ENCODE assay signal across 21 cellular contexts in genomic region chr22:48960981-48961655, GRCh38.
DNase-seq lines count a peak whose midpoint lies in the region; ATAC-seq and TF ChIP-seq lines count a peak whose summit lies in the region.
"Had no signal": no experiment of that assay in that cellular context is flagged by ENCODE, and none has a peak within 500 bp of the region (broad histone marks: within the 10 kb centered on the region; RNA-seq: fewer than 3 reads in every experiment).

No MANE protein-coding gene starts in this region.

- H3K27me3 ChIP-seq in A673 (replicated peaks; ENCODE audit: insufficient read depth, low read depth, low read length, poor library complexity) (no peaks in the 10 kb centered on the region), HUES48 (ENCODE audit: control insufficient read depth, insufficient read depth, low read length) (no peaks in the 10 kb centered on the region), prostate gland (replicated peaks; ENCODE audit: insufficient read depth) (peaks cover 7% of the 10 kb centered on the region)

- DNase-seq in A673 (ENCODE audit: low spot score) = peak; percentile 51
- peak; percentile 43 for DNase-seq in islet precursor cell
- peak; percentile 1 for DNase-seq in prostate gland (ENCODE audit: low spot score)
- DNase-seq in CD1c-positive myeloid dendritic cell (ENCODE audit: extremely low spot score) = no peak
- DNase-seq in NCI-H69 (lab: John Stamatoyannopoulos, UW) = no peak
- DNase-seq: activated T-cell treated with anti-CD3 and anti-CD28 coated beads, Interleukin-2, amount 50 U/mL, for 4 hours; DMS153; erythroblast; KG1; NCI-H146; NCI-H526; RPMI8226; stimulated activated CD4-positive, alpha-beta T cell treated with anti-CD3 and anti-CD28 coated beads, Interleukin-15, amount 100 ng/mL, for 24 hours; substantia nigra had no signal

- CTCF ChIA-PET in A673 (lab: Charles Lee) = no interaction called here

- no peak for TF ChIP-seq POLR2A in prostate gland (IDR thresholded peaks at IDR 0.05)

- no peak overlapping the region for H3K27ac ChIP-seq in A673 (ENCODE audit: low read depth, low read length, poor library complexity, severe bottlenecking)
- H3K27ac ChIP-seq in HUES48 (ENCODE audit: low read depth, low read length) = peak overlapping the region; percentile 6
- H3K27ac ChIP-seq in prostate gland = no peak overlapping the region

- H3K4me1 ChIP-seq in A673 (ENCODE audit: insufficient read depth, low read length, poor library complexity, severe bottlenecking) (no peaks in the 10 kb centered on the region), HUES48 (ENCODE audit: control insufficient read depth, insufficient read depth, low read length) (peaks cover 24% of the 10 kb centered on the region), prostate gland (replicated peaks) (no peaks in the 10 kb centered on the region)

- H3K36me3 ChIP-seq in A673 (ENCODE audit: insufficient read depth, low read length, poor library complexity, severe bottlenecking) (no peaks in the 10 kb centered on the region), HUES48 (ENCODE audit: control insufficient read depth, insufficient read depth, low read length) (no peaks in the 10 kb centered on the region), prostate gland (no peaks in the 10 kb centered on the region)
- H3K36me3 ChIP-seq: WERI-Rb-1 had no signal

- TF ChIP-seq CTCF in A673 (conservative IDR thresholded peaks at IDR 0.05; ENCODE audit: low read depth, low read length) (no peak), prostate gland (IDR thresholded peaks at IDR 0.05) (no peak)

- H3K9me3 ChIP-seq in A673 (ENCODE audit: low read depth, low read length, poor library complexity, severe bottlenecking) (no peaks in the 10 kb centered on the region), HUES48 (ENCODE audit: control insufficient read depth, insufficient read depth, low read length) (no peaks in the 10 kb centered on the region), prostate gland (no peaks in the 10 kb centered on the region)

- ATAC-seq in HG02852 (IDR thresholded peaks at IDR 0.05; ENCODE audit: unreplicated experiment) = no peak
- ATAC-seq in GM21737 (IDR thresholded peaks at IDR 0.05; ENCODE audit: unreplicated experiment) = no peak
- ATAC-seq: activated naive CD4-positive, alpha-beta T cell treated with anti-CD3 and anti-CD28 coated beads, Interleukin-2, amount 50 U/mL, for 72 hours; activated T-cell treated with anti-CD3 and anti-CD28 coated beads, Interleukin-2, amount 50 U/mL, for 4 hours; CD8-positive, alpha-beta T cell; SK-N-SH treated with all-trans-retinoic acid at 6 μM for 48 hours had no signal

- 44% methylated on average over 9 of the region's 9 CpGs for WGBS in prostate gland

- no TSS peak for BruUV-seq in A673 (replicated peaks; lab: Mats Ljungman, UMichigan)

- intact Hi-C loops in A673 (cut with micrococcal nuclease; ENCODE audit: unreplicated experiment) (no loop called here), prostate gland (cut with DNase I) (no loop called here)

- H3K9ac ChIP-seq in HUES48 (ENCODE audit: low read depth, low read length) = no peak overlapping the region

- no peak overlapping the region for H3K4me3 ChIP-seq in A673 (ENCODE audit: low read depth, low read length, poor library complexity, severe bottlenecking)
- no peak overlapping the region for H3K4me3 ChIP-seq in HUES48 (ENCODE audit: low read depth, low read length)
- H3K4me3 ChIP-seq in prostate gland = no peak overlapping the region

- POLR2A ChIA-PET in A673 (lab: Charles Lee; ENCODE audit: low non-redundant PET) = no interaction called here

Comparison
In these comparisons a context has a peak if more than half of its experiments do, and no peak if none do; other contexts are left out.
1. DNase-seq: peak in A673 (single experiment), islet precursor cell (single experiment) and prostate gland (single experiment); none in CD1c-positive myeloid dendritic cell (single experiment) and NCI-H69 (single experiment).